ENCODE assay signal across 8 cellular contexts in the genomic region with DNA sequence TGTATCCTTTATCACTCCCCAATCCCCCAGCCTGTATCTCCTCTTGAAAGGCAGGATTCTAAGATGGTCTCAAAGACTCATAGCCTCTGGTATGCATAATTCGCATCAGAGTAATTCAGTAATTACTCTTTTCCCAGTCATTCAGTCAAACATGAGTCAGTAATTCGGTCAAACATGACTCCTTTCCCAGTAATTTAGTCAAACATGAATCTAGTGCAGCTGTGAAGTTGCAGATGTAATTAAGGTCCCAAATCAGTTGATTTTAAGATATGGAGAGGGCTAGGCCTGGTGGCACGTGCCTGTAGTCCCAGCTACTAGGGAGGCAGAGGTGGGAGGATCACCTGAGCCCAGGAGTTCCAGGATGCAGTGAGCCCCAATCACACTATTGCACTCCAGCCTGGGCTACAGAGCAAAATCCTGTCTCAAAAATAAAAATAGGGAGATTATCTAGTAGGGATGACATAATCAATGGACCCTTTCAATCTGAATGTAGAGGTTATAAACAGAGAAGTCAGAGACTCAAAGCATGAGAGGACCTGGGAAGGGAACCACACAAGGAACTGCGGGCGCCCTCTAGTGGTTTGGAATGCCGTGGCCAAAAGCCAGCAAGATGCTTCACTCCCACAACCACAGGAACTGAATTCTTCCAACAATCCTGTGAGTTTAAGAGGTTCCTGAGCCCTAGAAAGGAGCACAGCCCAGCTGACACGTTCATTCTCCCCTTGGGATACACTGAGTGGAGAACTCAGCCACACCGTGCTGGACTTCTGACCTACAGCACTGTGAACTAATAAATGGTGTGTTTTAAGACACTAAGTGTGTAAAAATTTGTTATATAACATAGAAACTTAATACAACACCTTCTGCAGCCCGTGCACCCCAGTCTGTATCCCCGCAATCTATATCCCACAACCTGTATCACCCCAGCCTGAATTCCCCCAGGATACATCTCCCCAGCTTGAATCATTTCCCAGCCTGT. TPM values are rescaled to one million over a fixed set of nuclear protein-coding genes. Genes with fewer than 3 reads are reported as not detected.
DNase-seq lines count a peak whose midpoint lies in the region; ATAC-seq and TF ChIP-seq lines count a peak whose summit lies in the region.

No MANE protein-coding gene starts in this region.

- intact Hi-C loops in lower lobe of right lung (cut with DNase I): no loop called here

- no peak overlapping the region for H3K4me3 ChIP-seq in lower lobe of right lung

- peak; percentile 96 for TF ChIP-seq CTCF in lower lobe of right lung (IDR thresholded peaks at IDR 0.05)

- H3K36me3 ChIP-seq in lower lobe of right lung: no peaks in the 10 kb centered on the region

- peak; percentile 63 for ATAC-seq in HG03432 (IDR thresholded peaks at IDR 0.05; ENCODE audit: unreplicated experiment)
- ATAC-seq in lower lobe of right lung: peak; percentile 83 to 84
- ATAC-seq in HG02763 (IDR thresholded peaks at IDR 0.05; ENCODE audit: unreplicated experiment): no peak

- peak; percentile 87 for DNase-seq in ELF-1 (ENCODE audit: low read depth, low spot score)
- DNase-seq in NCI-H69 (lab: John Stamatoyannopoulos, UW): peak; percentile 82
- peak; percentile 57 to 70 for DNase-seq in activated CD4-positive, alpha-beta T cell treated with anti-CD3 and anti-CD28 coated beads, Interleukin-2, amount 50 U/mL, for 24 hours (ENCODE audit: low read depth in 1 of 2, low spot score in 1 of 2)
- peak; percentile 84 for DNase-seq in dermis blood vessel endothelial cell
- DNase-seq in lower lobe of right lung: peak; percentile 88
- DNase-seq in stimulated activated CD8-positive, alpha-beta memory T cell treated with anti-CD3 and anti-CD28 coated beads, Interleukin-12 subunit alpha, Interleukin-12 subunit beta, amount 100 ng/mL, for 24 hours (ENCODE audit: extremely low read depth): peak; percentile 33

- H3K27me3 ChIP-seq in lower lobe of right lung (ENCODE audit: low read depth): no peaks in the 10 kb centered on the region

- H3K27ac ChIP-seq in lower lobe of right lung: no peak overlapping the region

- H3K4me1 ChIP-seq in lower lobe of right lung: no peaks in the 10 kb centered on the region

- H3K9me3 ChIP-seq in lower lobe of right lung: no peaks in the 10 kb centered on the region

RNA-seq across cellular contexts. Expression of gene ARMH4, which starts 14.3 kb away (rescaled TPM):
- 1.5 and 2.0 TPM in 2 replicates for total RNA-seq in dermis blood vessel endothelial cell
- 2.1 TPM for total RNA-seq in lower lobe of right lung

RNA-seq across cellular contexts. Expression of gene ACTR10, which starts 33.7 kb away (rescaled TPM):
- total RNA-seq in dermis blood vessel endothelial cell (39.6 and 42.4 TPM in 2 replicates), lower lobe of right lung (58.1 TPM)

Comparison
In these comparisons a context has a peak if more than half of its experiments do, and no peak if none do; other contexts are left out.
1. DNase-seq: peak in every context shown above with its lines; median percentile 88 in lower lobe of right lung; 87 in ELF-1; 84 in dermis blood vessel endothelial cell; 82 in NCI-H69; 64 in activated CD4-positive, alpha-beta T cell treated with anti-CD3 and anti-CD28 coated beads, Interleukin-2, amount 50 U/mL, for 24 hours; 33 in stimulated activated CD8-positive, alpha-beta memory T cell treated with anti-CD3 and anti-CD28 coated beads, Interleukin-12 subunit alpha, Interleukin-12 subunit beta, amount 100 ng/mL, for 24 hours.